10 cellular contexts compared by ENCODE assay signal in genomic region chr1:22111620-22112019, GRCh38. TPM values are rescaled to one million over a fixed set of nuclear protein-coding genes. Genes with fewer than 3 reads are reported as not detected.
DNase-seq lines count a peak whose midpoint lies in the region; ATAC-seq, FAIRE-seq and TF ChIP-seq lines count a peak whose summit lies in the region.
"Had no signal": no experiment of that assay in that cellular context is flagged by ENCODE, and none has a peak within 500 bp of the region (broad histone marks: within the 10 kb centered on the region; RNA-seq: fewer than 3 reads in every experiment).

No MANE protein-coding gene starts in this region.

- peaks cover 4 to 51% (median 22%) of the 10 kb centered on the region in 4 donors for H3K4me1 Mint-ChIP-seq in CD4-positive, CD25-positive, alpha-beta regulatory T cell

- DNase-seq in CD4-positive, CD25-positive, alpha-beta regulatory T cell: no peak
- peak; percentile 45 for DNase-seq in LHCN-M2 (ENCODE audit: low read depth)
- DNase-seq in K562 (ENCODE audit: extremely low read depth in 1 of 4, low spot score in 3 of 4): peak in 3 of 4 experiments; percentile 24 to 36 (median 33)
- DNase-seq in mesenchymal stem cell: peak; percentile 76
- no peak for DNase-seq in NCI-H82 treated with DMSO at 0.1 percent for 48 hours (lab: John Stamatoyannopoulos, UW; ENCODE audit: unreplicated experiment)
- no peak for DNase-seq in NCI-H2081 (lab: John Stamatoyannopoulos, UW)
- DNase-seq in NCI-H1436 treated with DMSO at 0.1 percent for 48 hours (lab: John Stamatoyannopoulos, UW): no peak
- DNase-seq: retina had no signal

- H2AFZ ChIP-seq in K562 (ENCODE audit: low read depth, low read length) (no peak overlapping the region), mesenchymal stem cell (ENCODE audit: low read depth, low read length) (no peak overlapping the region)

- H4K20me1 ChIP-seq in K562 (replicated peaks; ENCODE audit: control insufficient read depth, insufficient read depth, low read length): peaks cover 16% of the 10 kb centered on the region

- H3K79me1 ChIP-seq in mesenchymal stem cell (replicated peaks; ENCODE audit: low read length, poor library complexity, severe bottlenecking): peaks cover 34% of the 10 kb centered on the region

- H3K27ac Mint-ChIP-seq in CD4-positive, CD25-positive, alpha-beta regulatory T cell: peak overlapping the region in 2 of 3 donors; percentile 88 to 91

- no peak overlapping the region for H2BK120ac ChIP-seq in mesenchymal stem cell (ENCODE audit: low read depth, low read length)

- in situ Hi-C loops in K562 (cut with MboI): no loop called here

- CTCF ChIA-PET in K562 (lab: Yijun Ruan, JAX; ENCODE audit: low intra/inter-chr PET ratio): no interaction called here

- no peak overlapping the region for H4K8ac ChIP-seq in mesenchymal stem cell (ENCODE audit: low read length)

- H3K9me3 Mint-ChIP-seq in CD4-positive, CD25-positive, alpha-beta regulatory T cell: no peaks in the 10 kb centered on the region
- H3K9me3 Mint-ChIP-seq: CD14-positive monocyte had no signal

- no peaks in the 10 kb centered on the region for H3K4me1 ChIP-seq in CD4-positive, CD25-positive, alpha-beta regulatory T cell (ENCODE audit: control insufficient read depth, insufficient read depth, low read length, poor library complexity, severe bottlenecking)
- H3K4me1 ChIP-seq in K562 (replicated peaks in 1 of 2; ENCODE audit: control insufficient read depth in 2 of 2, insufficient read depth in 2 of 2, low read length in 2 of 2) (peaks cover 0 to 18% of the 10 kb centered on the region in 2 experiments; a peak in 2 of 5 replicates), mesenchymal stem cell (ENCODE audit: control insufficient read depth, insufficient read depth, low read depth, low read length) (peaks cover 30% of the 10 kb centered on the region)

- no peak overlapping the region for H3K14ac ChIP-seq in mesenchymal stem cell (ENCODE audit: low read length in 2 of 2)

- peaks cover 6% of the 10 kb centered on the region for H3K9me1 ChIP-seq in K562 (ENCODE audit: control insufficient read depth, insufficient read depth, low read length)

- no peak overlapping the region; a peak in 1 of 4 replicates for H3K9ac ChIP-seq in K562 (ENCODE audit: insufficient read depth in 1 of 2, low read depth in 2 of 2, low read length in 2 of 2)
- no peak overlapping the region for H3K9ac ChIP-seq in mesenchymal stem cell (ENCODE audit: low read length)

- POLR2A ChIA-PET in K562 (lab: Yijun Ruan, JAX): interaction anchor here (2.7 kb wide), 1 partner anchor 9 kb away, joined by 10 read pairs; no protein-coding TSS in a partner anchor

- no peak overlapping the region for H2BK12ac ChIP-seq in mesenchymal stem cell (ENCODE audit: low read length in 2 of 2)

- no peak overlapping the region for H4K91ac ChIP-seq in mesenchymal stem cell (ENCODE audit: low read length)

- no peak overlapping the region for H2BK5ac ChIP-seq in mesenchymal stem cell (ENCODE audit: low read depth, low read length, poor library complexity, severe bottlenecking)

- no peaks in the 10 kb centered on the region for H3K9me3 ChIP-seq in CD4-positive, CD25-positive, alpha-beta regulatory T cell (ENCODE audit: control insufficient read depth in 2 of 2, low read length in 2 of 2)
- H3K9me3 ChIP-seq in K562 (replicated peaks; ENCODE audit: control insufficient read depth, insufficient read depth, low read depth, low read length) (no peaks in the 10 kb centered on the region), mesenchymal stem cell (ENCODE audit: control insufficient read depth, low read length) (no peaks in the 10 kb centered on the region)

- no peak for TF ChIP-seq EP300 in K562 (IDR thresholded peaks at IDR 0.05; ENCODE audit: low read length)

- H3K4me2 ChIP-seq in K562 (ENCODE audit: insufficient read depth, low read length) (no peak overlapping the region), mesenchymal stem cell (ENCODE audit: low read length, poor library complexity, severe bottlenecking) (no peak overlapping the region)

- no peaks in the 10 kb centered on the region for H3K27me3 ChIP-seq in CD4-positive, CD25-positive, alpha-beta regulatory T cell (ENCODE audit: control insufficient read depth, insufficient read depth, low read length)
- H3K27me3 ChIP-seq in K562 (ENCODE audit: control insufficient read depth in 2 of 2, insufficient read depth in 2 of 2, low read length in 2 of 2): no peaks in the 10 kb centered on the region
- no peaks in the 10 kb centered on the region for H3K27me3 ChIP-seq in mesenchymal stem cell (ENCODE audit: control insufficient read depth in 1 of 2, insufficient read depth in 1 of 2, low read length in 2 of 2)

- no peak overlapping the region for H3K18ac ChIP-seq in mesenchymal stem cell (ENCODE audit: low read depth in 1 of 2, low read length in 2 of 2)

- H3K36me3 ChIP-seq in CD4-positive, CD25-positive, alpha-beta regulatory T cell (ENCODE audit: control insufficient read depth, insufficient read depth, low read length): peaks cover 59% of the 10 kb centered on the region
- peaks cover 57% of the 10 kb centered on the region for H3K36me3 ChIP-seq in K562 (ENCODE audit: control insufficient read depth, insufficient read depth, low read length)
- peaks cover 45 to 51% of the 10 kb centered on the region in 2 experiments for H3K36me3 ChIP-seq in mesenchymal stem cell (ENCODE audit: control insufficient read depth in 1 of 2, insufficient read depth in 2 of 2, low read depth in 1 of 2, low read length in 2 of 2)

- no peak overlapping the region for H3K4me3 ChIP-seq in CD4-positive, CD25-positive, alpha-beta regulatory T cell (ENCODE audit: low read depth, low read length)
- H3K4me3 ChIP-seq in K562: no peak overlapping the region
- no peak overlapping the region for H3K4me3 ChIP-seq in mesenchymal stem cell (ENCODE audit: insufficient read depth in 1 of 2, low read depth in 1 of 2, low read length in 2 of 2)

- no peak for TF ChIP-seq RAD21 in K562 (CRISPR knock-in tag; conservative IDR thresholded peaks at IDR 0.05 in 1 of 2, IDR thresholded peaks at IDR 0.05 in 1 of 2)

- no peak overlapping the region for H2BK15ac ChIP-seq in mesenchymal stem cell (ENCODE audit: low read depth, poor library complexity, severe bottlenecking)

- H3K27me3 Mint-ChIP-seq in CD4-positive, CD25-positive, alpha-beta regulatory T cell: no peaks in the 10 kb centered on the region

- intact Hi-C loops in K562 (cut with micrococcal nuclease): no loop called here

- ATAC-seq in CD4-positive, CD25-positive, alpha-beta regulatory T cell (ENCODE audit: low read depth in 2 of 2): no peak
- ATAC-seq in K562: no peak
- no peak for ATAC-seq in GM19351 (IDR thresholded peaks at IDR 0.05; ENCODE audit: unreplicated experiment)

- 52% methylated on average over 3 of the region's 3 CpGs for WGBS in K562 (ENCODE audit: insufficient coverage, low coverage, missing lambda C conversion rate)
- WGBS in mesenchymal stem cell: 59% methylated on average over 3 of the region's 3 CpGs

- no peak for TF ChIP-seq CTCF in K562 (IDR thresholded peaks at IDR 0.05 in 2 of 3, conservative IDR thresholded peaks at IDR 0.05 in 1 of 3; ENCODE audit: insufficient read depth in 2 of 3, low read depth in 1 of 3, low read length in 3 of 3)

- TF ChIP-seq POLR2A in K562 (conservative IDR thresholded peaks at IDR 0.05): no peak

- no peak overlapping the region for H2AK5ac ChIP-seq in mesenchymal stem cell (ENCODE audit: low read length, severe bottlenecking)

- H3K4ac ChIP-seq in mesenchymal stem cell (ENCODE audit: low read depth in 1 of 2, low read length in 2 of 2): no peak overlapping the region

- H3K36me3 Mint-ChIP-seq in CD4-positive, CD25-positive, alpha-beta regulatory T cell: peaks cover 16% of the 10 kb centered on the region

- BruUV-seq in K562 (replicated peaks; lab: Mats Ljungman, UMichigan): no TSS peak

- no peak overlapping the region for H3K4me3 Mint-ChIP-seq in CD4-positive, CD25-positive, alpha-beta regulatory T cell
- H3K4me3 Mint-ChIP-seq: CD14-positive monocyte had no signal

- FAIRE-seq in K562 (lab: Jason Lieb, UNC): no peak

- no peak overlapping the region for H3K23ac ChIP-seq in mesenchymal stem cell (ENCODE audit: low read length in 2 of 2)

- no peak overlapping the region for H3K27ac ChIP-seq in CD4-positive, CD25-positive, alpha-beta regulatory T cell (ENCODE audit: insufficient read depth, low read length, poor library complexity, severe bottlenecking)
- H3K27ac ChIP-seq in K562 (ENCODE audit: extremely low read depth, low read depth, low read length) (no peak overlapping the region), mesenchymal stem cell (ENCODE audit: low read length, poor library complexity, severe bottlenecking) (no peak overlapping the region)

- peaks cover 6% of the 10 kb centered on the region; the same call in 2 of the 3 replicates for H3K79me2 ChIP-seq in K562 (ENCODE audit: control insufficient read depth, insufficient read depth, low read length)

RNA-seq across cellular contexts. Expression of gene WNT4, which starts 31.3 kb away (rescaled TPM):
- not detected for total RNA-seq in CD4-positive, CD25-positive, alpha-beta regulatory T cell
- polyA plus RNA-seq in CD4-positive, CD25-positive, alpha-beta regulatory T cell: under 1 TPM in 2 of 4 donors, not detected in 2; 0.06 to 0.13 TPM
- not detected in 2 replicates for total RNA-seq in LHCN-M2 (2014; rRNA removed)
- polyA plus RNA-seq in LHCN-M2 (2012): 0.07 TPM
- total RNA-seq in K562 (2011; cell fraction: chromatin; rRNA removed; ENCODE audit: low replicate concordance): not detected in 2 replicates
- total RNA-seq in K562 (2011; cell fraction: nucleolus; rRNA removed): not detected in 2 replicates
- total RNA-seq in K562 (2011; cell fraction: nucleoplasm; rRNA removed): not detected in 2 replicates
- not detected in 2 replicates for total RNA-seq in K562 (2014; rRNA removed)
- total RNA-seq in K562 (2014; rRNA removed; fragmentation: Illumina TruSeq; extraction: Trizol): not detected in 2 replicates
- total RNA-seq in K562 (2015; rRNA removed; fragmentation: Illumina TruSeq; extraction: Trizol): not detected in 2 replicates
- 0.04 TPM in 1 of 2 replicates, not detected in the other for total RNA-seq in K562 (2021)
- polyA plus RNA-seq in K562 (2011; rRNA removed): not detected in 2 replicates
- 0.01 and 0.03 TPM in 2 replicates for polyA plus RNA-seq in K562 (2011; cell fraction: cytosol; rRNA removed)
- not detected in 2 replicates for polyA plus RNA-seq in K562 (2011; cell fraction: nucleus; rRNA removed)
- polyA plus RNA-seq in K562 (2012): 0.05 and 0.07 TPM in 2 replicates
- polyA plus RNA-seq in K562 (2014; fragmentation: Illumina TruSeq; extraction: Trizol): not detected in 2 replicates
- under 1 TPM in 1 of 2 experiments, not detected in 1; 0.01 TPM for polyA plus RNA-seq in K562 (2014; fragmentation: Nextera tagmentation; extraction: Ambion mirVana)
- not detected in 2 replicates for polyA plus RNA-seq in K562 (2014; rRNA removed)
- not detected in 2 replicates for polyA minus RNA-seq in K562 (2011; rRNA and poly(A)+ RNA removed)
- polyA minus RNA-seq in K562 (2011; cell fraction: cytosol; rRNA and poly(A)+ RNA removed): not detected in 2 replicates
- polyA minus RNA-seq in K562 (2011; cell fraction: nucleus; rRNA and poly(A)+ RNA removed): not detected in 2 replicates
- polyA plus RNA-seq in mesenchymal stem cell (2013, experiment 1 of 2): 2.9 TPM
- 3.2 TPM for polyA plus RNA-seq in mesenchymal stem cell (2013, experiment 2 of 2)
- polyA plus RNA-seq: CD14-positive monocyte had no signal

RNA-seq across cellular contexts. Expression of gene CDC42, which starts 59.1 kb away (rescaled TPM):
- total RNA-seq in CD4-positive, CD25-positive, alpha-beta regulatory T cell: 376 TPM
- polyA plus RNA-seq in CD4-positive, CD25-positive, alpha-beta regulatory T cell: 100 to 1,000 TPM; 290 to 513 (median 434) TPM
- total RNA-seq in LHCN-M2 (2014; rRNA removed) (323 and 332 TPM in 2 replicates), K562 (2014; rRNA removed) (186 and 222 TPM in 2 replicates), K562 (2014; rRNA removed; fragmentation: Illumina TruSeq; extraction: Trizol) (370 and 448 TPM in 2 replicates), K562 (2015; rRNA removed; fragmentation: Illumina TruSeq; extraction: Trizol) (313 and 336 TPM in 2 replicates), K562 (2021) (242 and 247 TPM in 2 replicates)
- polyA plus RNA-seq in LHCN-M2 (2012): 254 TPM
- 27.3 and 52.8 TPM in 2 replicates for total RNA-seq in K562 (2011; cell fraction: chromatin; rRNA removed; ENCODE audit: low replicate concordance)
- 16.5 and 16.7 TPM in 2 replicates for total RNA-seq in K562 (2011; cell fraction: nucleolus; rRNA removed)
- 28.4 and 33.8 TPM in 2 replicates for total RNA-seq in K562 (2011; cell fraction: nucleoplasm; rRNA removed)
- polyA plus RNA-seq in K562 (2011; rRNA removed) (331 and 398 TPM in 2 replicates), K562 (2014; fragmentation: Illumina TruSeq; extraction: Trizol) (345 and 351 TPM in 2 replicates), K562 (2014; fragmentation: Nextera tagmentation; extraction: Ambion mirVana) (100 to 1,000 TPM; 230 to 325 TPM), K562 (2014; rRNA removed) (192 and 212 TPM in 2 replicates)
- 104 and 188 TPM in 2 replicates for polyA plus RNA-seq in K562 (2011; cell fraction: cytosol; rRNA removed)
- 43.4 and 84.2 TPM in 2 replicates for polyA plus RNA-seq in K562 (2011; cell fraction: nucleus; rRNA removed)
- polyA plus RNA-seq in K562 (2012): 204 and 451 TPM in 2 replicates
- polyA minus RNA-seq in K562 (2011; rRNA and poly(A)+ RNA removed): 345 and 401 TPM in 2 replicates
- 105 and 170 TPM in 2 replicates for polyA minus RNA-seq in K562 (2011; cell fraction: cytosol; rRNA and poly(A)+ RNA removed)
- 11.2 and 35.4 TPM in 2 replicates for polyA minus RNA-seq in K562 (2011; cell fraction: nucleus; rRNA and poly(A)+ RNA removed)
- 316 TPM for polyA plus RNA-seq in mesenchymal stem cell (2013, experiment 1 of 2)
- 326 TPM for polyA plus RNA-seq in mesenchymal stem cell (2013, experiment 2 of 2)

Comparison
In these comparisons a context has a peak if more than half of its experiments do, and no peak if none do; other contexts are left out.
1. DNase-seq: peak in LHCN-M2 (single experiment), K562 (3 of 4) and mesenchymal stem cell (single experiment); none in CD4-positive, CD25-positive, alpha-beta regulatory T cell (0 of 3), NCI-H82 treated with DMSO at 0.1 percent for 48 hours (single experiment), NCI-H2081 (0 of 2) and NCI-H1436 treated with DMSO at 0.1 percent for 48 hours (single experiment).